Comparison of ENCODE assay signal across 1 cellular context in the genomic region with DNA sequence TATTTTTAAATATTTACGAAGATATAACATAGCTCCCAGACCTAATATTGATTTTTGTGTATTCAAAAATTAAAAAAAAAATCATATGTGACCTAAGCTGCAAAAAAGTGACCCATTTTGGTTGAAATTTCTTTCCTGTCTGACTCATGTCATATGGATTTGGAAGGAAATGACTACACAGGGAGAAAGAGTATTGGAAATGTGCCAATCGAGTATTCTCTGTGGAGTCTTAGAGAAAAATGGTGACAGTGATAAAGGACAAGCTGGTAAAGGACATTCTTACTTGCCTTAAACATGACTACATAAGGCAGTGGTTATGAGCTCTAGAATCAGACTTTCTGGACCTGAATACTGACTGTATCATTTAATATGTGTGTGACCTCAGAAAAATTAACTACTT.
A peak's percentile ranks its signal among the peaks of the same experiment; 100 is the strongest.
TF ChIP-seq lines count a peak whose summit lies in the region.

No MANE protein-coding gene starts in this region.

TF ChIP-seq in SK-N-SH, 30 proteins besides CTCF, POLR2A, EP300 and RAD21 (continued from another document):
- TF ChIP-seq NFIC (IDR thresholded peaks at IDR 0.05; ENCODE audit: borderline replicate concordance), result peak; percentile 55; the same call in 1 of the 2 replicates
- TF ChIP-seq JUND (IDR thresholded peaks at IDR 0.05), result peak; percentile 39
- TF ChIP-seq, protein P1, sequence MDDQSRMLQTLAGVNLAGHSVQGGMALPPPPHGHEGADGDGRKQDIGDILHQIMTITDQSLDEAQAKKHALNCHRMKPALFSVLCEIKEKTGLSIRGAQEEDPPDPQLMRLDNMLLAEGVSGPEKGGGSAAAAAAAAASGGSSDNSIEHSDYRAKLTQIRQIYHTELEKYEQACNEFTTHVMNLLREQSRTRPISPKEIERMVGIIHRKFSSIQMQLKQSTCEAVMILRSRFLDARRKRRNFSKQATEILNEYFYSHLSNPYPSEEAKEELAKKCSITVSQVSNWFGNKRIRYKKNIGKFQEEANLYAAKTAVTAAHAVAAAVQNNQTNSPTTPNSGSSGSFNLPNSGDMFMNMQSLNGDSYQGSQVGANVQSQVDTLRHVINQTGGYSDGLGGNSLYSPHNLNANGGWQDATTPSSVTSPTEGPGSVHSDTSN (IDR thresholded peaks at IDR 0.05), result peak; percentile 29; the same call in 1 of the 2 replicates
- TF ChIP-seq FOSL2 (IDR thresholded peaks at IDR 0.05; ENCODE audit: borderline replicate concordance, low read depth), result peak; percentile 48; the same call in 1 of the 2 replicates
- TF ChIP-seq, protein P2, sequence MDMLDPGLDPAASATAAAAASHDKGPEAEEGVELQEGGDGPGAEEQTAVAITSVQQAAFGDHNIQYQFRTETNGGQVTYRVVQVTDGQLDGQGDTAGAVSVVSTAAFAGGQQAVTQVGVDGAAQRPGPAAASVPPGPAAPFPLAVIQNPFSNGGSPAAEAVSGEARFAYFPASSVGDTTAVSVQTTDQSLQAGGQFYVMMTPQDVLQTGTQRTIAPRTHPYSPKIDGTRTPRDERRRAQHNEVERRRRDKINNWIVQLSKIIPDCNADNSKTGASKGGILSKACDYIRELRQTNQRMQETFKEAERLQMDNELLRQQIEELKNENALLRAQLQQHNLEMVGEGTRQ (IDR thresholded peaks at IDR 0.05; ENCODE audit: borderline replicate concordance, low read depth, low read length), result no peak
